ENCODE assay signal across 17 cellular contexts in genomic region chr5:109786177-109786576, GRCh38.
DNase-seq lines count a peak whose midpoint lies in the region; ATAC-seq lines count a peak whose summit lies in the region.
"Had no signal": no experiment of that assay in that cellular context is flagged by ENCODE, and none has a peak within 500 bp of the region (broad histone marks: within the 10 kb centered on the region; RNA-seq: fewer than 3 reads in every experiment).

No MANE protein-coding gene starts in this region.

- H3K4me3 Mint-ChIP-seq in stimulated activated memory B cell treated with anti-CD40 and anti-IgM and Interleukin-4, amounts not matched to agents 10 μg/mL and 1 μg/mL and 100 μg/mL, for 72 hours = no peak overlapping the region
- H3K4me3 Mint-ChIP-seq: T-helper 1 cell treated with Interleukin-12 subunit alpha and Interleukin-12 subunit beta and Interleukin-4 antibody, amounts not matched to agents 30 μg/mL and 1 μg/mL, for 36 hours had no signal

- peaks cover 18% of the 10 kb centered on the region for H3K4me1 Mint-ChIP-seq in stimulated activated memory B cell treated with anti-CD40 and anti-IgM and Interleukin-4, amounts not matched to agents 10 μg/mL and 1 μg/mL and 100 μg/mL, for 72 hours

- DNase-seq in activated CD4-positive, alpha-beta T cell treated with anti-CD3 and anti-CD28 coated beads for 1 hour = no peak
- DNase-seq in AG08395 (ENCODE audit: low spot score) = no peak
- DNase-seq: ACHN, AML-193, DMS79, Kasumi-1, MG63, NCI-H1092, NCI-H1436 treated with DMSO at 0.1 percent for 48 hours, NCI-H2029 had no signal

- peak; percentile 60 for ATAC-seq in GM19025 (IDR thresholded peaks at IDR 0.05; ENCODE audit: low read depth, unreplicated experiment)
- peak; percentile 65 for ATAC-seq in HG02759 (IDR thresholded peaks at IDR 0.05; ENCODE audit: unreplicated experiment)
- peak; percentile 35 for ATAC-seq in HG03442 (IDR thresholded peaks at IDR 0.05; ENCODE audit: unreplicated experiment)
- peak; percentile 36 for ATAC-seq in stimulated activated memory B cell treated with anti-CD40 and anti-IgM and Interleukin-4, amounts not matched to agents 10 μg/mL and 1 μg/mL and 100 μg/mL, for 72 hours
- ATAC-seq in HG03159 (IDR thresholded peaks at IDR 0.05; ENCODE audit: unreplicated experiment) = no peak
- ATAC-seq: Panc1 had no signal

- peak overlapping the region; percentile 51 for H3K27ac Mint-ChIP-seq in stimulated activated memory B cell treated with anti-CD40 and anti-IgM and Interleukin-4, amounts not matched to agents 10 μg/mL and 1 μg/mL and 100 μg/mL, for 72 hours
- H3K27ac Mint-ChIP-seq: T-helper 1 cell treated with Interleukin-12 subunit alpha and Interleukin-12 subunit beta and Interleukin-4 antibody, amounts not matched to agents 30 μg/mL and 1 μg/mL, for 36 hours had no signal

- no peaks in the 10 kb centered on the region for H3K9me3 Mint-ChIP-seq in stimulated activated memory B cell treated with anti-CD40 and anti-IgM and Interleukin-4, amounts not matched to agents 10 μg/mL and 1 μg/mL and 100 μg/mL, for 72 hours
- H3K9me3 Mint-ChIP-seq: T-helper 1 cell treated with Interleukin-12 subunit alpha and Interleukin-12 subunit beta and Interleukin-4 antibody, amounts not matched to agents 30 μg/mL and 1 μg/mL, for 36 hours had no signal

- H3K36me3 Mint-ChIP-seq in stimulated activated memory B cell treated with anti-CD40 and anti-IgM and Interleukin-4, amounts not matched to agents 10 μg/mL and 1 μg/mL and 100 μg/mL, for 72 hours = peaks cover 37% of the 10 kb centered on the region

- no peaks in the 10 kb centered on the region for H3K27me3 Mint-ChIP-seq in stimulated activated memory B cell treated with anti-CD40 and anti-IgM and Interleukin-4, amounts not matched to agents 10 μg/mL and 1 μg/mL and 100 μg/mL, for 72 hours
